In genomic region chr11:77191823-77192495, GRCh38 we compare ENCODE assay signal across 8 cellular contexts.
DNase-seq lines count a peak whose midpoint lies in the region; ATAC-seq and TF ChIP-seq lines count a peak whose summit lies in the region.

No MANE protein-coding gene starts in this region.

- peak; percentile 42 for TF ChIP-seq CTCF in CD4-positive, alpha-beta T cell (IDR thresholded peaks at IDR 0.05)
- TF ChIP-seq CTCF in HFF-Myc (IDR thresholded peaks at IDR 0.05; ENCODE audit: low read depth, low read length, missing control alignments) = peak; percentile 39
- TF ChIP-seq CTCF in psoas muscle (IDR thresholded peaks at IDR 0.05) = no peak

- no peaks in the 10 kb centered on the region for H3K4me1 ChIP-seq in psoas muscle

- H3K36me3 Mint-ChIP-seq in CD4-positive, alpha-beta T cell (ENCODE audit: low read depth) = no peaks in the 10 kb centered on the region
- H3K36me3 Mint-ChIP-seq in activated naive CD8-positive, alpha-beta T cell treated with anti-CD3 and anti-CD28 coated beads, Interleukin-2, amount 50 U/mL, for 24 hours (ENCODE audit: low read depth) = no peaks in the 10 kb centered on the region

- H3K27me3 Mint-ChIP-seq in CD4-positive, alpha-beta T cell = no peaks in the 10 kb centered on the region
- no peaks in the 10 kb centered on the region for H3K27me3 Mint-ChIP-seq in activated naive CD8-positive, alpha-beta T cell treated with anti-CD3 and anti-CD28 coated beads, Interleukin-2, amount 50 U/mL, for 24 hours

- CTCF ChIA-PET in CD4-positive, alpha-beta T cell (lab: Charles Lee) = no interaction called here

- no peak overlapping the region for H3K27ac Mint-ChIP-seq in CD4-positive, alpha-beta T cell
- H3K27ac Mint-ChIP-seq in activated naive CD8-positive, alpha-beta T cell treated with anti-CD3 and anti-CD28 coated beads, Interleukin-2, amount 50 U/mL, for 24 hours = no peak overlapping the region

- H3K27me3 ChIP-seq in CD4-positive, alpha-beta T cell (ENCODE audit: control insufficient read depth, insufficient read depth, low read length) = no peaks in the 10 kb centered on the region
- H3K27me3 ChIP-seq in psoas muscle (ENCODE audit: insufficient read depth in 3 of 3, low read length in 2 of 3) = no peaks in the 10 kb centered on the region

- no peak overlapping the region for H3K4me3 ChIP-seq in HFF-Myc (replicated peaks; ENCODE audit: low read depth, low read length)
- no peak overlapping the region for H3K4me3 ChIP-seq in psoas muscle

- no peaks in the 10 kb centered on the region for H3K9me3 Mint-ChIP-seq in CD4-positive, alpha-beta T cell
- H3K9me3 Mint-ChIP-seq in activated naive CD8-positive, alpha-beta T cell treated with anti-CD3 and anti-CD28 coated beads, Interleukin-2, amount 50 U/mL, for 24 hours = no peaks in the 10 kb centered on the region

- intact Hi-C loops in CD4-positive, alpha-beta T cell (cut with DNase I, micrococcal nuclease) = loop anchor here (1.0 kb wide), 1 partner anchor 356 kb away; no protein-coding TSS in a partner anchor
- intact Hi-C loops in psoas muscle (cut with DNase I) = no loop called here

- peak in 9 of 10 experiments; percentile 12 to 41 (median 22) for DNase-seq in CD4-positive, alpha-beta T cell
- DNase-seq in HFF-Myc (ENCODE audit: extremely low read depth, low read depth) = peak; percentile 5
- peak; percentile 93 for DNase-seq in RPMI8226
- DNase-seq in activated naive CD8-positive, alpha-beta T cell treated with anti-CD3 and anti-CD28 coated beads, Interleukin-2, amount 50 U/mL, for 24 hours = peak; percentile 72
- DNase-seq in iPS-NIHi7 (ENCODE audit: extremely low spot score) = peak; percentile 97
- DNase-seq in stimulated activated CD8-positive, alpha-beta memory T cell treated with anti-CD3 and anti-CD28 coated beads, Interleukin-12 subunit alpha, Interleukin-12 subunit beta, amount 100 ng/mL, for 4 hours (ENCODE audit: low read depth) = peak; percentile 21
- DNase-seq in psoas muscle = no peak

- ATAC-seq in CD4-positive, alpha-beta T cell (ENCODE audit: poor library complexity) = peak; percentile 58
- peak; percentile 75 for ATAC-seq in activated naive CD8-positive, alpha-beta T cell treated with anti-CD3 and anti-CD28 coated beads, Interleukin-2, amount 50 U/mL, for 24 hours
- no peak for ATAC-seq in psoas muscle
- ATAC-seq in GM21381 (IDR thresholded peaks at IDR 0.05; ENCODE audit: unreplicated experiment) = no peak

- H3K36me3 ChIP-seq in psoas muscle (ENCODE audit: insufficient read depth in 1 of 2, low read depth in 1 of 2) = no peaks in the 10 kb centered on the region

- no peak overlapping the region for H3K27ac ChIP-seq in CD4-positive, alpha-beta T cell (ENCODE audit: low read depth, low read length)
- no peak overlapping the region for H3K27ac ChIP-seq in psoas muscle

- no peaks in the 10 kb centered on the region for H3K9me3 ChIP-seq in CD4-positive, alpha-beta T cell (ENCODE audit: control insufficient read depth, low read length)
- H3K9me3 ChIP-seq in psoas muscle = no peaks in the 10 kb centered on the region

- whole genome bisulfite sequencing in psoas muscle, 3 donors = 61 to 65% (median 61%) methylated on average over 25 to 27 of the region's 27 CpGs

- no peak overlapping the region for H3K4me3 Mint-ChIP-seq in CD4-positive, alpha-beta T cell
- peak overlapping the region; percentile 10 for H3K4me3 Mint-ChIP-seq in activated naive CD8-positive, alpha-beta T cell treated with anti-CD3 and anti-CD28 coated beads, Interleukin-2, amount 50 U/mL, for 24 hours

- POLR2A ChIA-PET in CD4-positive, alpha-beta T cell (lab: Charles Lee) = no interaction called here

- no peaks in the 10 kb centered on the region for H3K4me1 Mint-ChIP-seq in CD4-positive, alpha-beta T cell (ENCODE audit: low read depth)
- peaks cover 2% of the 10 kb centered on the region for H3K4me1 Mint-ChIP-seq in activated naive CD8-positive, alpha-beta T cell treated with anti-CD3 and anti-CD28 coated beads, Interleukin-2, amount 50 U/mL, for 24 hours

Comparison
In these comparisons a context has a peak if more than half of its experiments do, and no peak if none do; other contexts are left out.
1. ATAC-seq: peak in CD4-positive, alpha-beta T cell (single experiment) and activated naive CD8-positive, alpha-beta T cell treated with anti-CD3 and anti-CD28 coated beads, Interleukin-2, amount 50 U/mL, for 24 hours (single experiment); none in psoas muscle (0 of 4) and GM21381 (single experiment).
2. DNase-seq: peak in CD4-positive, alpha-beta T cell (9 of 10), HFF-Myc (single experiment), RPMI8226 (single experiment), activated naive CD8-positive, alpha-beta T cell treated with anti-CD3 and anti-CD28 coated beads, Interleukin-2, amount 50 U/mL, for 24 hours (single experiment), iPS-NIHi7 (single experiment) and stimulated activated CD8-positive, alpha-beta memory T cell treated with anti-CD3 and anti-CD28 coated beads, Interleukin-12 subunit alpha, Interleukin-12 subunit beta, amount 100 ng/mL, for 4 hours (single experiment); none in psoas muscle (0 of 2).
3. intact Hi-C loops: an anchor here in CD4-positive, alpha-beta T cell (1.0 kb wide); none called in psoas muscle.